20 cellular contexts compared by ENCODE assay signal in genomic region chr7:114183311-114184105, GRCh38.
DNase-seq lines count a peak whose midpoint lies in the region; TF ChIP-seq lines count a peak whose summit lies in the region.
"Had no signal": no experiment of that assay in that cellular context is flagged by ENCODE, and none has a peak within 500 bp of the region (broad histone marks: within the 10 kb centered on the region; RNA-seq: fewer than 3 reads in every experiment).

No MANE protein-coding gene starts in this region.

- peak; percentile 9 for DNase-seq in mammary epithelial cell
- DNase-seq in MCF 10A (ENCODE audit: unreplicated experiment), result no peak
- peak; percentile 1 for DNase-seq in RWPE1 (ENCODE audit: low spot score)
- peak; percentile 10 for DNase-seq in fibroblast of the aortic adventitia (ENCODE audit: low read depth)
- DNase-seq in smooth muscle cell (lab: John Stamatoyannopoulos, UW; ENCODE audit: unreplicated experiment), result no peak
- DNase-seq in NCI-H187 (lab: John Stamatoyannopoulos, UW), result no peak
- DNase-seq in activated naive CD4-positive, alpha-beta T cell treated with anti-CD3 and anti-CD28 coated beads for 36 hours, result no peak
- DNase-seq: BE2C; DMS79; MM.1S; NCI-H1092; NCI-H146; NCI-H2029 treated with DMSO at 0.1 percent for 48 hours; NCI-H510A treated with DMSO at 0.1 percent for 48 hours; NCI-H774; NK-92 treated with Interleukin-12 subunit alpha and Interleukin-12 subunit beta, amount 100 ng/mL, for 24 hours; SHP77 had no signal

- dilution Hi-C loops in mammary epithelial cell (cut with HindIII; ENCODE audit: low sequenced_read_pairs), result no loop called here

- intact Hi-C loops in mammary epithelial cell (cut with micrococcal nuclease) (no loop called here), MCF 10A (cut with micrococcal nuclease) (no loop called here)
- intact Hi-C loops in activated naive CD4-positive, alpha-beta T cell treated with anti-CD3 and anti-CD28 coated beads for 36 hours (cut with micrococcal nuclease), result no loop called here

- in situ Hi-C loops in mammary epithelial cell (cut with MboI; ENCODE audit: low sequenced_read_pairs in 2 of 2), result no loop called here

- H3K4me3 Mint-ChIP-seq in MCF 10A (ENCODE audit: unreplicated experiment), result no peak overlapping the region
- no peak overlapping the region for H3K4me3 Mint-ChIP-seq in activated naive CD4-positive, alpha-beta T cell treated with anti-CD3 and anti-CD28 coated beads for 36 hours

- H3K4me1 ChIP-seq in mammary epithelial cell (ENCODE audit: insufficient read depth, low read length) (peaks cover 4% of the 10 kb centered on the region), smooth muscle cell (ENCODE audit: low read depth) (peaks cover 8% of the 10 kb centered on the region)
- H3K4me1 ChIP-seq: A549, BE2C had no signal

- no peaks in the 10 kb centered on the region for H3K79me2 ChIP-seq in mammary epithelial cell (ENCODE audit: insufficient read depth, low read length)
- no peaks in the 10 kb centered on the region for H3K79me2 ChIP-seq in smooth muscle cell (ENCODE audit: low read depth)

- H3K9me3 Mint-ChIP-seq in MCF 10A (ENCODE audit: unreplicated experiment), result no peaks in the 10 kb centered on the region
- H3K9me3 Mint-ChIP-seq in activated naive CD4-positive, alpha-beta T cell treated with anti-CD3 and anti-CD28 coated beads for 36 hours, result no peaks in the 10 kb centered on the region

- H4K20me1 ChIP-seq in mammary epithelial cell (ENCODE audit: insufficient read depth, low read length), result no peaks in the 10 kb centered on the region
- no peaks in the 10 kb centered on the region for H4K20me1 ChIP-seq in smooth muscle cell (ENCODE audit: low read depth)

- no peak for TF ChIP-seq CTCF in mammary epithelial cell (conservative IDR thresholded peaks at IDR 0.05 in 1 of 2, IDR thresholded peaks at IDR 0.05 in 1 of 2; ENCODE audit: extremely low read depth in 1 of 2, insufficient read depth in 1 of 2, low read depth in 1 of 2, low read length in 2 of 2)
- no peak for TF ChIP-seq CTCF in MCF 10A (IDR thresholded peaks at IDR 0.05; ENCODE audit: unreplicated experiment)
- TF ChIP-seq CTCF in RWPE1 (conservative IDR thresholded peaks at IDR 0.05; ENCODE audit: low read depth), result no peak
- no peak for TF ChIP-seq CTCF in fibroblast of the aortic adventitia (IDR thresholded peaks at IDR 0.05; ENCODE audit: insufficient read depth, low read length)
- no peak for TF ChIP-seq CTCF in smooth muscle cell (IDR thresholded peaks at IDR 0.05; ENCODE audit: borderline replicate concordance, insufficient read depth, poor library complexity, severe bottlenecking)

- BruUV-seq in mammary epithelial cell (replicated peaks; lab: Mats Ljungman, UMichigan), result no TSS peak
- no TSS peak for BruUV-seq in MCF 10A (replicated peaks; lab: Mats Ljungman, UMichigan)

- no peaks in the 10 kb centered on the region for H3K4me1 Mint-ChIP-seq in MCF 10A (ENCODE audit: insufficient read depth, unreplicated experiment)
- H3K4me1 Mint-ChIP-seq in activated naive CD4-positive, alpha-beta T cell treated with anti-CD3 and anti-CD28 coated beads for 36 hours (ENCODE audit: low read depth), result no peaks in the 10 kb centered on the region

- peak overlapping the region in 1 of 3 experiments; percentile 22 for H3K4me3 ChIP-seq in mammary epithelial cell (replicated peaks in 1 of 3; ENCODE audit: insufficient read depth in 1 of 3, low read depth in 2 of 3, low read length in 3 of 3)
- no peak overlapping the region for H3K4me3 ChIP-seq in fibroblast of the aortic adventitia (ENCODE audit: low read depth, low read length)
- no peak overlapping the region for H3K4me3 ChIP-seq in smooth muscle cell
- H3K4me3 ChIP-seq: A549, K562, SK-N-MC had no signal

- H3K9ac ChIP-seq in mammary epithelial cell (ENCODE audit: insufficient read depth, low read length) (no peak overlapping the region), smooth muscle cell (ENCODE audit: low read depth) (no peak overlapping the region)

- H3K4me2 ChIP-seq in mammary epithelial cell (ENCODE audit: insufficient read depth, low read depth, low read length) (peak overlapping the region; percentile 57), smooth muscle cell (peak overlapping the region; percentile 9)
- H3K4me2 ChIP-seq: A549 had no signal

- CTCF ChIA-PET in mammary epithelial cell (lab: Charles Lee; ENCODE audit: low non-redundant PET) (no interaction called here), MCF 10A (lab: Yijun Ruan, JAX) (interaction anchor here (0.7 kb wide), 1 partner anchor 121 kb away, joined by 3 read pairs; no protein-coding TSS in a partner anchor), RWPE1 (lab: Yijun Ruan, JAX) (no interaction called here)
- CTCF ChIA-PET in activated naive CD4-positive, alpha-beta T cell treated with anti-CD3 and anti-CD28 coated beads for 36 hours (lab: Charles Lee), result no interaction called here

- H3K27me3 ChIP-seq in mammary epithelial cell (ENCODE audit: insufficient read depth, low read length) (no peaks in the 10 kb centered on the region), smooth muscle cell (ENCODE audit: low read depth) (no peaks in the 10 kb centered on the region)
- H3K27me3 ChIP-seq: BE2C had no signal

- H3K9me3 ChIP-seq in mammary epithelial cell (replicated peaks; ENCODE audit: insufficient read depth, low read length) (no peaks in the 10 kb centered on the region), smooth muscle cell (replicated peaks; ENCODE audit: low read depth) (no peaks in the 10 kb centered on the region)
- H3K9me3 ChIP-seq: A549, BE2C had no signal

- H3K27ac ChIP-seq in mammary epithelial cell (ENCODE audit: insufficient read depth, low read depth, low read length) (no peak overlapping the region), RWPE1 (no peak overlapping the region), smooth muscle cell (ENCODE audit: low read depth) (no peak overlapping the region)
- H3K27ac ChIP-seq: A549 had no signal

- POLR2A ChIA-PET in MCF 10A (lab: Yijun Ruan, JAX) (no interaction called here), RWPE1 (lab: Yijun Ruan, JAX; ENCODE audit: low non-redundant PET) (no interaction called here)

- 56% methylated on average over 3 of the region's 3 CpGs for WGBS in mammary epithelial cell (ENCODE audit: low coverage, missing lambda C conversion rate)
- 89% methylated on average over 3 of the region's 3 CpGs for whole genome bisulfite sequencing in smooth muscle cell (ENCODE audit: low lambda C conversion rate)

- H3K36me3 ChIP-seq in mammary epithelial cell (ENCODE audit: insufficient read depth, low read length), result no peaks in the 10 kb centered on the region
- H3K36me3 ChIP-seq in smooth muscle cell (ENCODE audit: low read depth), result no peaks in the 10 kb centered on the region
- H3K36me3 ChIP-seq: BE2C had no signal

- H3K27ac Mint-ChIP-seq in MCF 10A (ENCODE audit: low read depth, unreplicated experiment), result no peak overlapping the region
- no peak overlapping the region for H3K27ac Mint-ChIP-seq in activated naive CD4-positive, alpha-beta T cell treated with anti-CD3 and anti-CD28 coated beads for 36 hours

- H3K27me3 Mint-ChIP-seq in MCF 10A (ENCODE audit: insufficient read depth, unreplicated experiment), result peaks cover 54% of the 10 kb centered on the region
- H3K27me3 Mint-ChIP-seq in activated naive CD4-positive, alpha-beta T cell treated with anti-CD3 and anti-CD28 coated beads for 36 hours (ENCODE audit: low read depth), result no peaks in the 10 kb centered on the region

- no peaks in the 10 kb centered on the region for H3F3A ChIP-seq in smooth muscle cell (ENCODE audit: low read depth)

- H2AFZ ChIP-seq in mammary epithelial cell (ENCODE audit: low read depth, low read length) (no peak overlapping the region), smooth muscle cell (ENCODE audit: low read depth) (no peak overlapping the region)

- H3K36me3 Mint-ChIP-seq in MCF 10A (ENCODE audit: insufficient read depth, unreplicated experiment), result no peaks in the 10 kb centered on the region
- no peaks in the 10 kb centered on the region for H3K36me3 Mint-ChIP-seq in activated naive CD4-positive, alpha-beta T cell treated with anti-CD3 and anti-CD28 coated beads for 36 hours (ENCODE audit: low read depth)

Comparison
In these comparisons a context has a peak if more than half of its experiments do, and no peak if none do; other contexts are left out.
1. DNase-seq: peak in mammary epithelial cell (single experiment), RWPE1 (single experiment) and fibroblast of the aortic adventitia (single experiment); none in MCF 10A (single experiment), smooth muscle cell (single experiment), NCI-H187 (0 of 2) and activated naive CD4-positive, alpha-beta T cell treated with anti-CD3 and anti-CD28 coated beads for 36 hours (single experiment).